ENCODE assay signal across 8 cellular contexts in genomic region chr10:98446656-98447221, GRCh38. TPM values are rescaled to one million over a fixed set of nuclear protein-coding genes. Genes with fewer than 3 reads are reported as not detected.
A peak's percentile ranks its signal among the peaks of the same experiment; 100 is the strongest.
DNase-seq lines count a peak whose midpoint lies in the region; ATAC-seq and TF ChIP-seq lines count a peak whose summit lies in the region.

HPS1 (minus strand) TSS chr10:98446935; CDS start chr10:98443240, 3,695 bp downstream.

- POLR2A ChIA-PET in Caco-2 (lab: Charles Lee), result no interaction called here

- H3K9me3 ChIP-seq in Caco-2 (no peaks in the 10 kb centered on the region), suprapubic skin (no peaks in the 10 kb centered on the region)

- H3K27ac Mint-ChIP-seq in Caco-2 (ENCODE audit: unreplicated experiment), result peak within 1 kb of the TSS; percentile 84

- 7% methylated on average over 23 of the region's 47 CpGs for WGBS in suprapubic skin

- H3K4me1 Mint-ChIP-seq in Caco-2 (ENCODE audit: low read depth, unreplicated experiment), result peaks cover 12% of the 10 kb centered on the region

- ATAC-seq in GM19455 (IDR thresholded peaks at IDR 0.05; ENCODE audit: unreplicated experiment) (peak; percentile 92), HG03575 (IDR thresholded peaks at IDR 0.05; ENCODE audit: extremely low read depth, insufficient number of reproducible peaks, low FRiP score, unreplicated experiment) (peak; percentile 32), omental fat pad (ENCODE audit: low FRiP score) (peak; percentile 85)

- TF ChIP-seq EP300 in suprapubic skin (IDR thresholded peaks at IDR 0.05), result no peak

- H3K36me3 ChIP-seq in Caco-2 (ENCODE audit: control insufficient read depth, insufficient read depth, low read length) (peaks cover 6% of the 10 kb centered on the region; the same call in 1 of the 2 replicates), suprapubic skin (peaks cover 27% of the 10 kb centered on the region)

- no peaks in the 10 kb centered on the region for H3K9me3 Mint-ChIP-seq in Caco-2 (ENCODE audit: unreplicated experiment)

- TF ChIP-seq CTCF in Caco-2 (IDR thresholded peaks at IDR 0.05; ENCODE audit: insufficient read depth in 1 of 2, low read depth in 1 of 2, low read length in 1 of 2, severe bottlenecking in 1 of 2, unreplicated experiment in 1 of 2) (peak in 1 of 2 experiments; percentile 1), omental fat pad (IDR thresholded peaks at IDR 0.05) (no peak), suprapubic skin (IDR thresholded peaks at IDR 0.05) (no peak)

- peaks cover 22% of the 10 kb centered on the region for H3K36me3 Mint-ChIP-seq in Caco-2 (ENCODE audit: insufficient read depth, unreplicated experiment)

- no peaks in the 10 kb centered on the region for H3K27me3 ChIP-seq in Caco-2 (replicated peaks; ENCODE audit: control insufficient read depth, insufficient read depth, low read length)
- no peaks in the 10 kb centered on the region for H3K27me3 ChIP-seq in suprapubic skin

- 0 out of 2 replicates have a peak, but pooled peaks cover 3% of the 10 kb centered on the region for H3K4me1 ChIP-seq in Caco-2
- peaks cover 16% of the 10 kb centered on the region for H3K4me1 ChIP-seq in suprapubic skin

- H3K4me3 Mint-ChIP-seq in Caco-2 (ENCODE audit: unreplicated experiment), result peak within 1 kb of the TSS; percentile 79

- peak; percentile 29 to 78 for TF ChIP-seq POLR2A in suprapubic skin (IDR thresholded peaks at IDR 0.05)

- no peaks in the 10 kb centered on the region for H3K27me3 Mint-ChIP-seq in Caco-2 (ENCODE audit: insufficient read depth, unreplicated experiment)

- CTCF ChIA-PET in Caco-2 (lab: Charles Lee), result no interaction called here

- BruUV-seq in Caco-2 (replicated peaks; lab: Mats Ljungman, UMichigan), result no TSS peak

- intact Hi-C loops in Caco-2 (cut with micrococcal nuclease; ENCODE audit: unreplicated experiment), result no loop called here

- peak within 1 kb of the TSS; percentile 58 for H3K4me3 ChIP-seq in Caco-2 (ENCODE audit: low read depth, low read length)
- peak within 1 kb of the TSS; percentile 82 for H3K4me3 ChIP-seq in suprapubic skin

- DNase-seq in Caco-2 (peak; percentile 71 to 85), SHP77 (lab: John Stamatoyannopoulos, UW) (peak; percentile 27 to 61), germinal center (ENCODE audit: low spot score) (peak; percentile 92), omental fat pad (ENCODE audit: low spot score) (peak; percentile 44), suprapubic skin (ENCODE audit: low spot score in 2 of 2) (peak; percentile 84 to 87)
- DNase-seq in activated naive CD4-positive, alpha-beta T cell treated with Interleukin-2 at 50 U/mL for 16 hours, result peak; percentile 83

- peak within 1 kb of the TSS; percentile 93 for H3K27ac ChIP-seq in suprapubic skin

RNA-seq across cellular contexts. Expression of gene HPS1, which starts in this region (rescaled TPM):
- total RNA-seq in Caco-2 (2022) (39.9 and 51.9 TPM in 2 replicates), omental fat pad (10 to 100 TPM; 39.0 to 56.7 (median 48.5) TPM), suprapubic skin (10 to 100 TPM; 46.5 to 83.5 (median 67.5) TPM)

Comparison
In these comparisons a context has a peak if more than half of its experiments do, and no peak if none do; other contexts are left out.
1. Peak in every context shown above with its lines: DNase-seq, ATAC-seq, H3K4me3 ChIP-seq and H3K27ac ChIP-seq.
2. ATAC-seq: peak in every context shown above with its lines; median percentile 92 in GM19455; 85 in omental fat pad; 32 in HG03575.